In the genomic region with DNA sequence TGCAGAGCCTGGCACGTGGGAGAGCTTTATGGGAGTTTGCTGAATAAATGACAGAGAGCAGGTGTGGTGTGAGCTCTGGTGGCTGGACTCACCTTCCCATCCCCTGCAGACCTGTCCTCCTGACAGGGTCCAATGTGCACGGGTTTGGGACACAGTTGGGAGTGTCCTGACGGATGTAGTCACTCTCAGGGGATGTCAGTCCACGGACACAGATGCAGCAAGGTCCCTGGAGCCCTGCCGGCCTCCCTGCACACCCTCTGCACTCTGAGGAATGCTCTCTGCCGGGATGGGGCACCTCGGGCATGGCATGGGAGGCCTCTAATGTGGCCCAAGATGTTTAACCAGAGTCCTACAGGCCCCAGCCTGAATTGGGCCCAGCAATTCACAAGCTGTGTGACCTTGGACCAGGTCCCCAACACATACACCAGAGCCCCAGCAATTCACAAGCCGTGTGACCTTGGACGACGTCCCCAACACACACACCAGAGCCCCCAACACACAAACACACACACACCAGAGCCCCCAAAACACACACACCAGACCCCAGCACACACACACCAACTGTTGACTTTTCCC, we compare ENCODE assay signal across 23 cellular contexts. TPM values are rescaled to one million over a fixed set of nuclear protein-coding genes. Genes with fewer than 3 reads are reported as not detected.
DNase-seq lines count a peak whose midpoint lies in the region; ATAC-seq and TF ChIP-seq lines count a peak whose summit lies in the region.
"Had no signal": no experiment of that assay in that cellular context is flagged by ENCODE, and none has a peak within 500 bp of the region (broad histone marks: within the 10 kb centered on the region; RNA-seq: fewer than 3 reads in every experiment).

No MANE protein-coding gene starts in this region.

- intact Hi-C loops in Right ventricle myocardium inferior (cut with DNase I): no loop called here
- intact Hi-C loops in left ventricle myocardium inferior (cut with micrococcal nuclease): no loop called here
- intact Hi-C loops in stomach (cut with DNase I; ENCODE audit: low total_unique reads): no loop called here

- 75 to 82% (median 79%) methylated on average over 10 of the region's 10 CpGs for WGBS in stomach, 5 donors

- TF ChIP-seq POLR2A in stomach (IDR thresholded peaks at IDR 0.05): no peak

- H3K9me3 ChIP-seq in left ventricle myocardium inferior (replicated peaks) (no peaks in the 10 kb centered on the region), stomach (no peaks in the 10 kb centered on the region)

- H3K36me3 ChIP-seq in left ventricle myocardium inferior (no peaks in the 10 kb centered on the region), stomach (no peaks in the 10 kb centered on the region)

- DNase-seq in Right ventricle myocardium inferior (ENCODE audit: missing footprints) (peak; percentile 47), left ventricle myocardium inferior (no peak), islet precursor cell (peak; percentile 48), stomach (peak; percentile 13), COLO829 (ENCODE audit: low spot score) (no peak)
- DNase-seq in stimulated activated CD4-positive, alpha-beta T cell treated with anti-CD3 and anti-CD28 coated beads, Interleukin-4, amount 100 ng/mL, for 24 hours: no peak
- DNase-seq: AML-193, C1 segment of cervical spinal cord, GOT3, MV-4-11, NCI-H1694, NCI-H446, NCI-H526, OCI-M1, SHP77 had no signal

- peaks cover 4% of the 10 kb centered on the region for H3K4me1 ChIP-seq in left ventricle myocardium inferior
- H3K4me1 ChIP-seq in stomach: no peaks in the 10 kb centered on the region

- TF ChIP-seq CTCF in left ventricle myocardium inferior (IDR thresholded peaks at IDR 0.05; ENCODE audit: borderline replicate concordance): no peak
- TF ChIP-seq CTCF in stomach (IDR thresholded peaks at IDR 0.05): no peak

- no peak overlapping the region for H3K4me3 ChIP-seq in left ventricle myocardium inferior
- H3K4me3 ChIP-seq in stomach: no peak overlapping the region
- H3K4me3 ChIP-seq: SK-N-MC had no signal

- no peak for ATAC-seq in Right ventricle myocardium inferior
- no peak for ATAC-seq in GM18517 (IDR thresholded peaks at IDR 0.05; ENCODE audit: unreplicated experiment)
- ATAC-seq: CD8-positive, alpha-beta T cell had no signal

- no peak for TF ChIP-seq EP300 in stomach (IDR thresholded peaks at IDR 0.05)

- H3K27ac ChIP-seq in left ventricle myocardium inferior (replicated peaks) (no peak overlapping the region), stomach (no peak overlapping the region)
- H3K27ac ChIP-seq: SK-N-MC had no signal

- H3K27me3 ChIP-seq in left ventricle myocardium inferior (ENCODE audit: low read depth) (peaks cover 5% of the 10 kb centered on the region), stomach (peaks cover 0 to 14% (median 5%) of the 10 kb centered on the region in 3 donors)

RNA-seq across cellular contexts. Expression of a gene that starts 30.0 kb away (rescaled TPM):
- total RNA-seq in Right ventricle myocardium inferior: not detected
- total RNA-seq in left ventricle myocardium inferior: not detected
- total RNA-seq in stomach: not detected
- polyA plus RNA-seq in stomach: not detected
- total RNA-seq: A172; Calu3; CD8-positive, alpha-beta T cell; Daoy had no signal
- polyA plus RNA-seq: AG04450, IgD-negative memory B cell had no signal

Comparison
In these comparisons a context has a peak if more than half of its experiments do, and no peak if none do; other contexts are left out.
1. DNase-seq: peak in Right ventricle myocardium inferior (single experiment), islet precursor cell (single experiment) and stomach (single experiment); none in left ventricle myocardium inferior (single experiment), stimulated activated CD4-positive, alpha-beta T cell treated with anti-CD3 and anti-CD28 coated beads, Interleukin-4, amount 100 ng/mL, for 24 hours (single experiment) and COLO829 (single experiment).